11 cellular contexts compared by ENCODE assay signal in genomic region chr20:57902478-57902877, GRCh38.
A peak's percentile ranks its signal among the peaks of the same experiment; 100 is the strongest.
DNase-seq lines count a peak whose midpoint lies in the region; ATAC-seq and TF ChIP-seq lines count a peak whose summit lies in the region.
"Had no signal": no experiment of that assay in that cellular context is flagged by ENCODE, and none has a peak within 500 bp of the region (broad histone marks: within the 10 kb centered on the region; RNA-seq: fewer than 3 reads in every experiment).

No MANE protein-coding gene starts in this region.

- H3K36me3 ChIP-seq in adipocyte (ENCODE audit: control insufficient read depth, insufficient read depth, low read length, severe bottlenecking) (no peaks in the 10 kb centered on the region), OCI-LY7 (ENCODE audit: insufficient read depth, low read length) (no peaks in the 10 kb centered on the region)

- H3K9me3 ChIP-seq in adipocyte (ENCODE audit: control insufficient read depth, low read length) (no peaks in the 10 kb centered on the region), OCI-LY7 (ENCODE audit: low read length) (no peaks in the 10 kb centered on the region)

- peak; percentile 80 for ATAC-seq in GM19023 (IDR thresholded peaks at IDR 0.05; ENCODE audit: unreplicated experiment)
- peak; percentile 84 for ATAC-seq in HG03354 (IDR thresholded peaks at IDR 0.05; ENCODE audit: poor library complexity, severe bottlenecking, unreplicated experiment)
- no peak for ATAC-seq in Right ventricle myocardium inferior
- ATAC-seq: CD8-positive, alpha-beta T cell had no signal

- no peaks in the 10 kb centered on the region for H3K9me2 ChIP-seq in OCI-LY7 (ENCODE audit: insufficient read depth, low read length)

- peaks cover 56% of the 10 kb centered on the region for H3K27me3 ChIP-seq in adipocyte (replicated peaks; ENCODE audit: control insufficient read depth, insufficient read depth, low read length)

- intact Hi-C loops in OCI-LY7 (cut with micrococcal nuclease; ENCODE audit: unreplicated experiment): no loop called here
- intact Hi-C loops in Right ventricle myocardium inferior (cut with DNase I): no loop called here

- no TSS peak for BruUV-seq in OCI-LY7 (replicated peaks; lab: Mats Ljungman, UMichigan)

- H2AFZ ChIP-seq in OCI-LY7 (ENCODE audit: low read length): no peak overlapping the region

- POLR2A ChIA-PET in OCI-LY7 (lab: Charles Lee): interaction anchor here (0.5 kb wide), 1 partner anchor 32 kb away, joined by 3 read pairs; no protein-coding TSS in a partner anchor

- H4K20me1 ChIP-seq in OCI-LY7 (ENCODE audit: insufficient read depth, low read length): no peaks in the 10 kb centered on the region

- no peak for TF ChIP-seq CTCF in OCI-LY7 (conservative IDR thresholded peaks at IDR 0.05; ENCODE audit: low read length)

- H3K9ac ChIP-seq in adipocyte (ENCODE audit: low read length): no peak overlapping the region

- no peaks in the 10 kb centered on the region for H3K4me1 ChIP-seq in adipocyte (ENCODE audit: control insufficient read depth, insufficient read depth, low read length)
- H3K4me1 ChIP-seq in OCI-LY7 (ENCODE audit: insufficient read depth, low read length, poor library complexity, severe bottlenecking): no peaks in the 10 kb centered on the region

- peak; percentile 93 for DNase-seq in A172 (ENCODE audit: low spot score)
- peak; percentile 64 for DNase-seq in adipocyte (ENCODE audit: low read depth)
- no peak for DNase-seq in activated CD4-positive, alpha-beta T cell treated with anti-CD3 and anti-CD28 coated beads for 48 hours
- no peak for DNase-seq in OCI-LY7 (ENCODE audit: low spot score)
- no peak for DNase-seq in NCI-H2196 (lab: John Stamatoyannopoulos, UW; ENCODE audit: unreplicated experiment)
- DNase-seq in Right ventricle myocardium inferior (ENCODE audit: missing footprints): no peak
- DNase-seq: CD8-positive, alpha-beta T cell; Karpas-422; stimulated activated CD4-positive, alpha-beta T cell treated with anti-CD3 and anti-CD28 coated beads, Interleukin-2, amount 100 ng/mL, for 48 hours had no signal

- H3K79me2 ChIP-seq in OCI-LY7 (ENCODE audit: insufficient read depth, low read depth, low read length): no peaks in the 10 kb centered on the region

- H3K27ac ChIP-seq in OCI-LY7 (ENCODE audit: low read depth, low read length, poor library complexity, severe bottlenecking): no peak overlapping the region

- no peak overlapping the region for H3K4me2 ChIP-seq in OCI-LY7 (ENCODE audit: low read length)

- no peak overlapping the region for H3K4me3 ChIP-seq in adipocyte (ENCODE audit: low read length)
- H3K4me3 ChIP-seq in OCI-LY7 (ENCODE audit: low read depth, low read length, poor library complexity, severe bottlenecking): no peak overlapping the region

- CTCF ChIA-PET in OCI-LY7 (lab: Charles Lee; ENCODE audit: unreplicated experiment): no interaction called here

Comparison
In these comparisons a context has a peak if more than half of its experiments do, and no peak if none do; other contexts are left out.
1. DNase-seq: peak in A172 (single experiment) and adipocyte (single experiment); none in activated CD4-positive, alpha-beta T cell treated with anti-CD3 and anti-CD28 coated beads for 48 hours (single experiment), OCI-LY7 (single experiment), NCI-H2196 (single experiment) and Right ventricle myocardium inferior (single experiment).